In genomic region chr2:68046224-68046623, GRCh38 we compare ENCODE assay signal across 22 cellular contexts. TPM values are rescaled to one million over a fixed set of nuclear protein-coding genes. Genes with fewer than 3 reads are reported as not detected.
DNase-seq lines count a peak whose midpoint lies in the region; ATAC-seq and TF ChIP-seq lines count a peak whose summit lies in the region.
"Had no signal": no experiment of that assay in that cellular context is flagged by ENCODE, and none has a peak within 500 bp of the region (broad histone marks: within the 10 kb centered on the region; RNA-seq: fewer than 3 reads in every experiment).

No MANE protein-coding gene starts in this region.

- intact Hi-C loops in A673 (cut with micrococcal nuclease; ENCODE audit: unreplicated experiment), result no loop called here

- peak overlapping the region; percentile 84 for H3K27ac Mint-ChIP-seq in mesothelial cell of epicardium
- H3K27ac Mint-ChIP-seq in activated naive CD4-positive, alpha-beta T cell treated with anti-CD3 and anti-CD28 coated beads, Interleukin-2, amount 10 ng/mL, durations not matched to agents 7 days and 5 days, result no peak overlapping the region
- H3K27ac Mint-ChIP-seq: CD8-positive, alpha-beta T cell had no signal

- H3K27ac ChIP-seq in A673 (ENCODE audit: low read depth, low read length, poor library complexity, severe bottlenecking), result peak overlapping the region; percentile 32
- peak overlapping the region; percentile 98 for H3K27ac ChIP-seq in RWPE2 (ENCODE audit: poor library complexity, severe bottlenecking)
- H3K27ac ChIP-seq in foreskin keratinocyte, result peak overlapping the region; percentile 75
- no peak overlapping the region for H3K27ac ChIP-seq in WERI-Rb-1
- no peak overlapping the region for H3K27ac ChIP-seq in gastroesophageal sphincter
- H3K27ac ChIP-seq: C4-2B, RWPE1 had no signal

- H3K36me3 ChIP-seq in A673 (ENCODE audit: insufficient read depth, low read length, poor library complexity, severe bottlenecking), result no peaks in the 10 kb centered on the region
- peaks cover 28% of the 10 kb centered on the region for H3K36me3 ChIP-seq in RWPE2 (ENCODE audit: low read depth)
- no peaks in the 10 kb centered on the region; the same call in 1 of the 2 replicates for H3K36me3 ChIP-seq in WERI-Rb-1
- peaks cover 0 to 13% of the 10 kb centered on the region in 2 donors for H3K36me3 ChIP-seq in gastroesophageal sphincter

- no peak for TF ChIP-seq POLR2A in gastroesophageal sphincter (IDR thresholded peaks at IDR 0.05)

- no TSS peak for BruUV-seq in A673 (replicated peaks; lab: Mats Ljungman, UMichigan)

- DNase-seq in A673 (ENCODE audit: low spot score), result no peak
- no peak for DNase-seq in RWPE2 (ENCODE audit: low spot score)
- no peak for DNase-seq in foreskin keratinocyte
- no peak for DNase-seq in mesothelial cell of epicardium (ENCODE audit: low spot score in 2 of 2, unreplicated experiment in 2 of 2)
- no peak for DNase-seq in WERI-Rb-1
- DNase-seq in activated naive CD4-positive, alpha-beta T cell treated with anti-CD3 and anti-CD28 coated beads, Interleukin-2, amount 10 ng/mL, durations not matched to agents 7 days and 5 days, result no peak
- no peak for DNase-seq in NCI-H774 (lab: John Stamatoyannopoulos, UW)
- DNase-seq: AML-193; Caco-2; CD8-positive, alpha-beta T cell; GM23248; H7; KBM-7; MG63; NCI-H2029; NCI-H446 treated with DMSO at 0.1 percent for 48 hours; NCI-H526; SHP77 treated with DMSO at 0.1 percent for 48 hours had no signal

- CTCF ChIA-PET in A673 (lab: Charles Lee), result no interaction called here
- CTCF ChIA-PET in activated naive CD4-positive, alpha-beta T cell treated with anti-CD3 and anti-CD28 coated beads, Interleukin-2, amount 10 ng/mL, durations not matched to agents 7 days and 5 days (lab: Charles Lee), result no interaction called here

- H3K4me1 ChIP-seq in A673 (ENCODE audit: insufficient read depth, low read length, poor library complexity, severe bottlenecking) (peaks cover 71% of the 10 kb centered on the region), RWPE2 (ENCODE audit: insufficient read depth, poor library complexity, severe bottlenecking) (peaks cover 34% of the 10 kb centered on the region), foreskin keratinocyte (peaks cover 32% of the 10 kb centered on the region), gastroesophageal sphincter (peaks cover 0 to 9% (median 0%) of the 10 kb centered on the region in 3 donors)
- H3K4me1 ChIP-seq: Caco-2 had no signal

- no peaks in the 10 kb centered on the region for H3K27me3 Mint-ChIP-seq in mesothelial cell of epicardium (ENCODE audit: low read depth)
- no peaks in the 10 kb centered on the region for H3K27me3 Mint-ChIP-seq in activated naive CD4-positive, alpha-beta T cell treated with anti-CD3 and anti-CD28 coated beads, Interleukin-2, amount 10 ng/mL, durations not matched to agents 7 days and 5 days

- POLR2A ChIA-PET in A673 (lab: Charles Lee; ENCODE audit: low non-redundant PET), result no interaction called here

- ATAC-seq in RWPE2 (ENCODE audit: low read depth) (no peak), foreskin keratinocyte (no peak), gastroesophageal sphincter (no peak)
- ATAC-seq: CD8-positive, alpha-beta T cell; Panc1 had no signal

- H3K9me3 ChIP-seq in A673 (ENCODE audit: low read depth, low read length, poor library complexity, severe bottlenecking) (no peaks in the 10 kb centered on the region), RWPE2 (ENCODE audit: severe bottlenecking) (no peaks in the 10 kb centered on the region), WERI-Rb-1 (ENCODE audit: severe bottlenecking) (no peaks in the 10 kb centered on the region), gastroesophageal sphincter (no peaks in the 10 kb centered on the region)
- H3K9me3 ChIP-seq: Caco-2, MG63 had no signal

- TF ChIP-seq CTCF in A673 (conservative IDR thresholded peaks at IDR 0.05; ENCODE audit: low read depth, low read length), result no peak
- no peak for TF ChIP-seq CTCF in RWPE2 (IDR thresholded peaks at IDR 0.05; ENCODE audit: poor library complexity, severe bottlenecking)
- TF ChIP-seq CTCF in foreskin keratinocyte (conservative IDR thresholded peaks at IDR 0.05), result no peak
- TF ChIP-seq CTCF in mesothelial cell of epicardium (IDR thresholded peaks at IDR 0.05; ENCODE audit: unreplicated experiment), result no peak
- no peak for TF ChIP-seq CTCF in WERI-Rb-1 (IDR thresholded peaks at IDR 0.05; ENCODE audit: low read depth, low read length)
- TF ChIP-seq CTCF in gastroesophageal sphincter (IDR thresholded peaks at IDR 0.05), result no peak

- TF ChIP-seq EP300 in gastroesophageal sphincter (IDR thresholded peaks at IDR 0.05), result no peak

- no peaks in the 10 kb centered on the region for H3K9me3 Mint-ChIP-seq in mesothelial cell of epicardium
- no peaks in the 10 kb centered on the region for H3K9me3 Mint-ChIP-seq in activated naive CD4-positive, alpha-beta T cell treated with anti-CD3 and anti-CD28 coated beads, Interleukin-2, amount 10 ng/mL, durations not matched to agents 7 days and 5 days
- H3K9me3 Mint-ChIP-seq: CD8-positive, alpha-beta T cell had no signal

- peaks cover 75% of the 10 kb centered on the region for H3K4me1 Mint-ChIP-seq in mesothelial cell of epicardium
- no peaks in the 10 kb centered on the region for H3K4me1 Mint-ChIP-seq in activated naive CD4-positive, alpha-beta T cell treated with anti-CD3 and anti-CD28 coated beads, Interleukin-2, amount 10 ng/mL, durations not matched to agents 7 days and 5 days

- H3K27me3 ChIP-seq in A673 (replicated peaks; ENCODE audit: insufficient read depth, low read depth, low read length, poor library complexity) (no peaks in the 10 kb centered on the region), RWPE2 (ENCODE audit: insufficient read depth, poor library complexity, severe bottlenecking) (no peaks in the 10 kb centered on the region), foreskin keratinocyte (no peaks in the 10 kb centered on the region), WERI-Rb-1 (ENCODE audit: insufficient read depth, low read depth, severe bottlenecking) (no peaks in the 10 kb centered on the region), gastroesophageal sphincter (no peaks in the 10 kb centered on the region)
- H3K27me3 ChIP-seq: MG63 had no signal

- H3K4me3 ChIP-seq in A673 (ENCODE audit: low read depth, low read length, poor library complexity, severe bottlenecking), result no peak overlapping the region
- H3K4me3 ChIP-seq in RWPE2 (ENCODE audit: severe bottlenecking), result no peak overlapping the region
- no peak overlapping the region for H3K4me3 ChIP-seq in WERI-Rb-1 (ENCODE audit: low read depth, low read length)
- H3K4me3 ChIP-seq in gastroesophageal sphincter, result no peak overlapping the region
- H3K4me3 ChIP-seq: GM23248, MG63 had no signal

- H3K4me3 Mint-ChIP-seq in mesothelial cell of epicardium, result no peak overlapping the region
- H3K4me3 Mint-ChIP-seq in activated naive CD4-positive, alpha-beta T cell treated with anti-CD3 and anti-CD28 coated beads, Interleukin-2, amount 10 ng/mL, durations not matched to agents 7 days and 5 days, result no peak overlapping the region
- H3K4me3 Mint-ChIP-seq: CD8-positive, alpha-beta T cell had no signal

- H3K36me3 Mint-ChIP-seq in mesothelial cell of epicardium, result no peaks in the 10 kb centered on the region
- peaks cover 21% of the 10 kb centered on the region for H3K36me3 Mint-ChIP-seq in activated naive CD4-positive, alpha-beta T cell treated with anti-CD3 and anti-CD28 coated beads, Interleukin-2, amount 10 ng/mL, durations not matched to agents 7 days and 5 days

RNA-seq across cellular contexts. Expression of gene C1D, which starts 16.6 kb away (rescaled TPM):
- total RNA-seq in A673 (2021) (18.4 and 21.3 TPM in 2 replicates), foreskin keratinocyte (23.9 and 26.5 TPM in 2 replicates), mesothelial cell of epicardium (20.5 to 23.6 TPM (median 22.4 TPM) in 3 replicates), gastroesophageal sphincter (10 to 100 TPM; 23.4 to 66.5 (median 47.0) TPM)
- polyA plus RNA-seq in foreskin keratinocyte, result 22.1 and 26.2 TPM in 2 replicates

Comparison
In these comparisons a context has a peak if more than half of its experiments do, and no peak if none do; other contexts are left out.
1. H3K27ac ChIP-seq: peak in A673 (single experiment), RWPE2 (single experiment) and foreskin keratinocyte (single experiment); none in WERI-Rb-1 (single experiment) and gastroesophageal sphincter (0 of 4).